ENCODE assay signal across 9 cellular contexts in genomic region chr18:76803814-76804213, GRCh38. TPM values are rescaled to one million over a fixed set of nuclear protein-coding genes. Genes with fewer than 3 reads are reported as not detected.
DNase-seq lines count a peak whose midpoint lies in the region; ATAC-seq, FAIRE-seq and TF ChIP-seq lines count a peak whose summit lies in the region.
"Had no signal": no experiment of that assay in that cellular context is flagged by ENCODE, and none has a peak within 500 bp of the region (broad histone marks: within the 10 kb centered on the region; RNA-seq: fewer than 3 reads in every experiment).

No MANE protein-coding gene starts in this region.

- peaks cover 9% of the 10 kb centered on the region for H3K4me1 Mint-ChIP-seq in type B pancreatic cell (ENCODE audit: unreplicated experiment)

- TF ChIP-seq CTCF in D721Med (IDR thresholded peaks at IDR 0.05; ENCODE audit: insufficient read depth, missing control alignments): peak; percentile 91
- TF ChIP-seq CTCF in IMR-90 (conservative IDR thresholded peaks at IDR 0.05; ENCODE audit: low read depth, low read length): peak; percentile 79
- TF ChIP-seq CTCF in Panc1 (IDR thresholded peaks at IDR 0.05): no peak
- TF ChIP-seq CTCF in omental fat pad (IDR thresholded peaks at IDR 0.05): peak in 1 of 3 donors; percentile 19
- peak; percentile 81 for TF ChIP-seq CTCF in type B pancreatic cell (conservative IDR thresholded peaks at IDR 0.05)

- H3K4ac ChIP-seq in IMR-90 (ENCODE audit: low read depth, low read length): no peak overlapping the region

- no peak overlapping the region for H4K91ac ChIP-seq in IMR-90 (ENCODE audit: insufficient read depth, low read depth, low read length)

- H3K79me1 ChIP-seq in IMR-90 (ENCODE audit: low read depth in 1 of 2, low read length in 2 of 2): no peaks in the 10 kb centered on the region

- no peak overlapping the region for H2BK5ac ChIP-seq in IMR-90 (ENCODE audit: low read depth, low read length, poor library complexity, severe bottlenecking)

- H3K36me3 ChIP-seq in IMR-90 (ENCODE audit: control insufficient read depth, insufficient read depth, low read length) (peaks cover 3% of the 10 kb centered on the region; the same call in 1 of the 2 replicates), Panc1 (ENCODE audit: control insufficient read depth, insufficient read depth, low read length) (no peaks in the 10 kb centered on the region)

- H3K4me2 ChIP-seq in IMR-90 (ENCODE audit: low read depth, low read length): peak overlapping the region; percentile 85

- H3K4me1 ChIP-seq in IMR-90 (ENCODE audit: control insufficient read depth, insufficient read depth, low read length) (no peaks in the 10 kb centered on the region), Panc1 (ENCODE audit: control insufficient read depth, insufficient read depth, low read length) (peaks cover 4% of the 10 kb centered on the region)

- peak; percentile 62 for TF ChIP-seq RAD21 in IMR-90 (IDR thresholded peaks at IDR 0.05; ENCODE audit: low read length)

- in situ Hi-C loops in IMR-90 (cut with MboI; ENCODE audit: low sequenced_read_pairs): loop anchor here (10.0 to 25.0 kb wide), 2 partner anchors 181 to 408 kb away; no protein-coding TSS in a partner anchor
- in situ Hi-C loops in Panc1 (cut with HindIII; ENCODE audit: low pct_unique_long_range_greater_than_20kb, low sequenced_read_pairs): no loop called here

- H4K5ac ChIP-seq in IMR-90 (ENCODE audit: low read depth, low read length): no peak overlapping the region

- H3K14ac ChIP-seq in IMR-90 (replicated peaks; ENCODE audit: low read depth, low read length): no peak overlapping the region

- H4K20me1 ChIP-seq in IMR-90 (ENCODE audit: insufficient read depth, low read length): no peaks in the 10 kb centered on the region

- no peak overlapping the region for H3K18ac ChIP-seq in IMR-90 (ENCODE audit: low read depth, low read length)

- 0% methylated on average over 1 of the region's 11 CpGs; no CpG with 5 or more reads in 1 of the 2 experiments for WGBS in IMR-90 (ENCODE audit: extremely low coverage in 2 of 2, insufficient read length in 1 of 2), 2 experiments

- H2AFZ ChIP-seq in IMR-90 (replicated peaks; ENCODE audit: low read length, poor library complexity): peak overlapping the region; percentile 80

- H3K9me3 ChIP-seq in IMR-90 (ENCODE audit: control insufficient read depth, insufficient read depth, low read length) (no peaks in the 10 kb centered on the region), Panc1 (ENCODE audit: control insufficient read depth, insufficient read depth, low read depth, low read length) (no peaks in the 10 kb centered on the region)

- peak overlapping the region; percentile 39; the same call in 1 of the 2 replicates for H3K9ac ChIP-seq in IMR-90 (ENCODE audit: low read depth, low read length)

- FAIRE-seq in D721Med (lab: Jason Lieb, UNC): peak; percentile 99

- peaks cover 9% of the 10 kb centered on the region for H3K27me3 Mint-ChIP-seq in type B pancreatic cell

- no peak overlapping the region for H3K27ac ChIP-seq in IMR-90 (ENCODE audit: insufficient read depth, low read length)
- H3K27ac ChIP-seq in Panc1 (ENCODE audit: low read length): no peak overlapping the region; the same call in 1 of the 2 replicates
- H3K27ac ChIP-seq: epithelial cell of prostate had no signal

- H3K4me3 Mint-ChIP-seq in type B pancreatic cell: no peak overlapping the region

- no peak overlapping the region for H2AK9ac ChIP-seq in IMR-90 (replicated peaks; ENCODE audit: low read depth, low read length, poor library complexity)

- H2BK120ac ChIP-seq in IMR-90 (ENCODE audit: low read depth, low read length): no peak overlapping the region

- no TSS peak for BruUV-seq in IMR-90 (replicated peaks; lab: Mats Ljungman, UMichigan)
- BruUV-seq in Panc1 (replicated peaks; lab: Mats Ljungman, UMichigan): no TSS peak

- H3K27me3 ChIP-seq in IMR-90 (ENCODE audit: control insufficient read depth, insufficient read depth, low read length): no peaks in the 10 kb centered on the region
- no peaks in the 10 kb centered on the region for H3K27me3 ChIP-seq in Panc1 (ENCODE audit: control insufficient read depth, insufficient read depth, low read length)

- H2BK15ac ChIP-seq in IMR-90 (ENCODE audit: low read depth, low read length): no peak overlapping the region

- H3K9me3 Mint-ChIP-seq in type B pancreatic cell: no peaks in the 10 kb centered on the region

- H4K8ac ChIP-seq in IMR-90 (ENCODE audit: low read depth in 2 of 2, low read length in 2 of 2): no peak overlapping the region

- intact Hi-C loops in IMR-90 (cut with micrococcal nuclease) (loop anchor here (1.0 to 5.0 kb wide), 4 partner anchors 71 to 409 kb away; no protein-coding TSS in a partner anchor), Panc1 (cut with micrococcal nuclease; ENCODE audit: unreplicated experiment) (loop anchor here (2.0 to 5.0 kb wide), 2 partner anchors 71 to 253 kb away; no protein-coding TSS in a partner anchor)

- TF ChIP-seq POLR2A in IMR-90 (IDR thresholded peaks at IDR 0.05; ENCODE audit: low read depth, low read length): no peak

- dilution Hi-C loops in IMR-90 (cut with HindIII; ENCODE audit: low sequenced_read_pairs, unreplicated experiment): no loop called here

- H3K23ac ChIP-seq in IMR-90 (ENCODE audit: low read depth, low read length): no peak overlapping the region

- H3K27ac Mint-ChIP-seq in type B pancreatic cell: no peak overlapping the region

- H3K36me3 Mint-ChIP-seq in type B pancreatic cell: peaks cover 4% of the 10 kb centered on the region

- POLR2A ChIA-PET in IMR-90 (lab: Charles Lee; ENCODE audit: unreplicated experiment): no interaction called here
- POLR2A ChIA-PET in Panc1 (lab: Charles Lee): no interaction called here

- H3K4me3 ChIP-seq in IMR-90 (ENCODE audit: insufficient read depth, low read depth, low read length) (no peak overlapping the region), Panc1 (ENCODE audit: low read depth in 2 of 2, low read length in 2 of 2) (peak overlapping the region in 1 of 2 experiments; percentile 35; a peak in 2 of 4 replicates)

- H2BK20ac ChIP-seq in IMR-90 (ENCODE audit: low read depth, low read length): no peak overlapping the region

- H3K9me1 ChIP-seq in IMR-90 (ENCODE audit: insufficient read depth, low read length): no peaks in the 10 kb centered on the region

- no peak overlapping the region for H2AK5ac ChIP-seq in IMR-90 (ENCODE audit: low read depth, low read length)

- CTCF ChIA-PET in IMR-90 (lab: Yijun Ruan, JAX) (interaction anchor here (0.6 to 1.7 kb wide), 7 partner anchors 9 to 1602 kb away, joined by 3 to 18 read pairs (median 4); no protein-coding TSS in a partner anchor), Panc1 (lab: Charles Lee) (interaction anchor here (0.8 to 4.0 kb wide), 7 partner anchors 9 to 180 kb away, joined by 3 to 25 read pairs (median 5); no protein-coding TSS in a partner anchor)

- DNase-seq in D721Med (ENCODE audit: insufficient read length, low spot score): peak; percentile 96
- DNase-seq in IMR-90: peak; percentile 52
- peak; percentile 79 for DNase-seq in Panc1 (ENCODE audit: low read depth, low spot score)
- peak; percentile 67 for DNase-seq in activated T-cell treated with anti-CD3 and anti-CD28 coated beads, Interleukin-2, amount 50 U/mL, for 1 hour
- DNase-seq in fibroblast of peridontal ligament (ENCODE audit: extremely low read depth): peak; percentile 59
- no peak for DNase-seq in omental fat pad (ENCODE audit: low spot score)
- DNase-seq in type B pancreatic cell (ENCODE audit: extremely low spot score, unreplicated experiment): no peak

- H3K56ac ChIP-seq in IMR-90 (ENCODE audit: extremely low read depth, insufficient read depth, low read length): no peak overlapping the region

- peak; percentile 73 for ATAC-seq in GM21381 (IDR thresholded peaks at IDR 0.05; ENCODE audit: unreplicated experiment)
- ATAC-seq in IMR-90 (ENCODE audit: low read depth): peak; percentile 73
- peak; percentile 81 for ATAC-seq in Panc1
- peak; percentile 71 for ATAC-seq in omental fat pad (ENCODE audit: low FRiP score)

TF ChIP-seq in IMR-90, 13 proteins besides CTCF, POLR2A, EP300 and RAD21:
- TF ChIP-seq SMC3 (IDR thresholded peaks at IDR 0.05; ENCODE audit: low read depth, low read length) (peak; percentile 41), CHD1 (IDR thresholded peaks at IDR 0.05; ENCODE audit: low read depth, low read length) (no peak)

RNA-seq across cellular contexts. Expression of gene ZNF236, which starts 18.5 kb away (rescaled TPM):
- total RNA-seq in IMR-90 (2012; rRNA removed) (9.7 and 11.1 TPM in 2 replicates), Panc1 (2021; ENCODE audit: unreplicated experiment) (32.2 TPM), omental fat pad (10 to 100 TPM; 14.3 to 18.0 (median 17.0) TPM), type B pancreatic cell (ENCODE audit: low replicate concordance) (14.3 and 20.2 TPM in 2 replicates)
- 3.4 and 3.6 TPM in 2 replicates for polyA plus RNA-seq in IMR-90 (2012; rRNA removed)
- polyA plus RNA-seq in IMR-90 (2012; cell fraction: cytosol; rRNA removed): 2.0 and 3.7 TPM in 2 replicates
- polyA plus RNA-seq in IMR-90 (2012; cell fraction: nucleus; rRNA removed; ENCODE audit: low replicate concordance): 12.4 and 16.5 TPM in 2 replicates
- 12.4 TPM for polyA plus RNA-seq in Panc1 (2012; ENCODE audit: insufficient read length)

Comparison
In these comparisons a context has a peak if more than half of its experiments do, and no peak if none do; other contexts are left out.
1. DNase-seq: peak in D721Med (single experiment), IMR-90 (single experiment), Panc1 (single experiment), activated T-cell treated with anti-CD3 and anti-CD28 coated beads, Interleukin-2, amount 50 U/mL, for 1 hour (single experiment) and fibroblast of peridontal ligament (single experiment); none in omental fat pad (single experiment) and type B pancreatic cell (single experiment).
2. Peak in every context shown above with its lines, with median percentiles within 50 percentile points of each other: ATAC-seq.